12 cellular contexts compared by ENCODE assay signal in genomic region chr22:24407278-24407665, GRCh38. TPM values are rescaled to one million over a fixed set of nuclear protein-coding genes. Genes with fewer than 3 reads are reported as not detected.
DNase-seq lines count a peak whose midpoint lies in the region; ATAC-seq and TF ChIP-seq lines count a peak whose summit lies in the region.
"Had no signal": no experiment of that assay in that cellular context is flagged by ENCODE, and none has a peak within 500 bp of the region (broad histone marks: within the 10 kb centered on the region; RNA-seq: fewer than 3 reads in every experiment).

No MANE protein-coding gene starts in this region.

- no peak overlapping the region for H3K9ac ChIP-seq in OCI-LY1 (ENCODE audit: low read length)

- peak overlapping the region; percentile 96 for H3K27ac Mint-ChIP-seq in endothelial cell (ENCODE audit: unreplicated experiment)
- peak overlapping the region; percentile 97 for H3K27ac Mint-ChIP-seq in neural crest cell (ENCODE audit: unreplicated experiment)

- peaks cover 36% of the 10 kb centered on the region for H3K36me3 ChIP-seq in OCI-LY1 (ENCODE audit: insufficient read depth, low read length)

- H3K4me3 Mint-ChIP-seq in endothelial cell (ENCODE audit: unreplicated experiment) (peak overlapping the region; percentile 21), neural crest cell (peak overlapping the region; percentile 67)

- H3K36me3 Mint-ChIP-seq in endothelial cell (ENCODE audit: low read depth, unreplicated experiment) (peaks cover 45% of the 10 kb centered on the region), neural crest cell (ENCODE audit: low read depth) (peaks cover 15% of the 10 kb centered on the region)

- peak overlapping the region; percentile 2 for H3K27ac ChIP-seq in OCI-LY1 (ENCODE audit: low read depth, low read length, poor library complexity, severe bottlenecking)
- H3K27ac ChIP-seq in substantia nigra (ENCODE audit: low read depth, low read length, poor library complexity, severe bottlenecking), result no peak overlapping the region
- H3K27ac ChIP-seq: testis had no signal

- TF ChIP-seq CTCF in OCI-LY1 (IDR thresholded peaks at IDR 0.05; ENCODE audit: low read length), result no peak
- TF ChIP-seq CTCF in endothelial cell (IDR thresholded peaks at IDR 0.05; ENCODE audit: unreplicated experiment), result no peak
- TF ChIP-seq CTCF in neural crest cell (conservative IDR thresholded peaks at IDR 0.05), result no peak

- H4K20me1 ChIP-seq in OCI-LY1 (ENCODE audit: insufficient read depth, low read length), result no peaks in the 10 kb centered on the region

- no peak overlapping the region for H3K4me3 ChIP-seq in OCI-LY1 (ENCODE audit: low read depth, low read length, poor library complexity, severe bottlenecking)
- H3K4me3 ChIP-seq: testis had no signal

- H3K9me3 Mint-ChIP-seq in endothelial cell (ENCODE audit: unreplicated experiment), result no peaks in the 10 kb centered on the region
- no peaks in the 10 kb centered on the region for H3K9me3 Mint-ChIP-seq in neural crest cell

- peaks cover 9% of the 10 kb centered on the region for H3K27me3 Mint-ChIP-seq in endothelial cell (ENCODE audit: unreplicated experiment)
- no peaks in the 10 kb centered on the region for H3K27me3 Mint-ChIP-seq in neural crest cell (ENCODE audit: low read depth)

- H3K9me2 ChIP-seq in OCI-LY1 (ENCODE audit: low read depth, low read length), result no peaks in the 10 kb centered on the region

- no peak overlapping the region for H2AFZ ChIP-seq in OCI-LY1 (ENCODE audit: low read length)

- H3K27me3 ChIP-seq in OCI-LY1 (ENCODE audit: insufficient read depth, low read length), result no peaks in the 10 kb centered on the region
- H3K27me3 ChIP-seq: testis had no signal

- H3K79me2 ChIP-seq in OCI-LY1 (ENCODE audit: insufficient read depth, low read length), result no peaks in the 10 kb centered on the region

- no peaks in the 10 kb centered on the region for H3F3A ChIP-seq in OCI-LY1 (ENCODE audit: insufficient read depth, low read length)

- peak; percentile 22 for DNase-seq in D341Med (ENCODE audit: low spot score)
- peak; percentile 45 for DNase-seq in endothelial cell (ENCODE audit: low spot score)
- no peak for DNase-seq in neural crest cell (ENCODE audit: low read depth, low spot score)
- DNase-seq in substantia nigra (lab: John Stamatoyannopoulos, UW), result no peak
- DNase-seq: activated CD4-positive, alpha-beta T cell treated with anti-CD3 and anti-CD28 coated beads for 1 hour; amygdala; NCI-H1417 treated with DMSO at 0.1 percent for 48 hours; SHP77; testis had no signal

- H3K4me1 ChIP-seq in OCI-LY1 (ENCODE audit: insufficient read depth, low read length, severe bottlenecking), result peaks cover 7% of the 10 kb centered on the region

- no peak overlapping the region for H3K4me2 ChIP-seq in OCI-LY1 (ENCODE audit: low read length)

- ATAC-seq in GM21528 (IDR thresholded peaks at IDR 0.05; ENCODE audit: low FRiP score, unreplicated experiment) (no peak), GM18873 (IDR thresholded peaks at IDR 0.05; ENCODE audit: low FRiP score, unreplicated experiment) (no peak)

- H3K4me1 Mint-ChIP-seq in endothelial cell (ENCODE audit: unreplicated experiment) (peaks cover 37% of the 10 kb centered on the region), neural crest cell (peaks cover 26% of the 10 kb centered on the region)

- H3K9me3 ChIP-seq in OCI-LY1 (ENCODE audit: low read length), result no peaks in the 10 kb centered on the region
- H3K9me3 ChIP-seq: testis had no signal

RNA-seq across cellular contexts. Expression of gene ADORA2A, which starts 20.1 kb away (rescaled TPM):
- total RNA-seq in endothelial cell (ENCODE audit: unreplicated experiment) (18.5 TPM), neural crest cell (2.1 and 2.8 TPM in 2 replicates)

Comparison
In these comparisons a context has a peak if more than half of its experiments do, and no peak if none do; other contexts are left out.
1. DNase-seq: peak in D341Med (single experiment) and endothelial cell (single experiment); none in neural crest cell (single experiment) and substantia nigra (0 of 49).